8 cellular contexts compared by ENCODE assay signal in genomic region chr2:23940262-23940975, GRCh38.
DNase-seq lines count a peak whose midpoint lies in the region; ATAC-seq and TF ChIP-seq lines count a peak whose summit lies in the region.

A gene with protein sequence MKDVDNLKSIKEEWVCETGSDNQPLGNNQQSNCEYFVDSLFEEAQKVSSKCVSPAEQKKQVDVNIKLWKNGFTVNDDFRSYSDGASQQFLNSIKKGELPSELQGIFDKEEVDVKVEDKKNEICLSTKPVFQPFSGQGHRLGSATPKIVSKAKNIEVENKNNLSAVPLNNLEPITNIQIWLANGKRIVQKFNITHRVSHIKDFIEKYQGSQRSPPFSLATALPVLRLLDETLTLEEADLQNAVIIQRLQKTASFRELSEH (plus strand): TSS chr2:23940463. CDS start chr2:23958315, 17,852 bp downstream.

- peak within 1 kb of the TSS; percentile 81 for H3K27ac ChIP-seq in layer of hippocampus (ENCODE audit: low read depth, low read length)

- no peaks in the 10 kb centered on the region for H3K27me3 ChIP-seq in layer of hippocampus (ENCODE audit: control insufficient read depth, insufficient read depth, low read length)

- H3K4me3 ChIP-seq in choroid plexus epithelial cell (ENCODE audit: low read depth, low read length), result peak within 1 kb of the TSS; percentile 82

- peak; percentile 40 for DNase-seq in AG09319 (ENCODE audit: extremely low read depth, low read depth)
- peak; percentile 95 for DNase-seq in NCI-H345 (lab: John Stamatoyannopoulos, UW)
- peak; percentile 62 for DNase-seq in activated CD4-positive, alpha-beta T cell treated with anti-CD3 and anti-CD28 coated beads for 1 hour
- peak; percentile 81 for DNase-seq in choroid plexus epithelial cell (ENCODE audit: low read depth)
- peak; percentile 42 to 56 (median 50) for DNase-seq in stimulated activated CD4-positive, alpha-beta T cell treated with anti-CD3 and anti-CD28 coated beads, Interleukin-1b, Interleukin-23, amount 100 ng/mL, for 24 hours (ENCODE audit: low read depth in 4 of 4, low spot score in 1 of 4)

- TF ChIP-seq CTCF in AG09319 (IDR thresholded peaks at IDR 0.05; ENCODE audit: low read depth, low read length), result no peak
- TF ChIP-seq CTCF in choroid plexus epithelial cell (conservative IDR thresholded peaks at IDR 0.05; ENCODE audit: low read depth, low read length), result no peak

- ATAC-seq in GM18873 (IDR thresholded peaks at IDR 0.05; ENCODE audit: low FRiP score, unreplicated experiment) (peak; percentile 52), HG03103 (IDR thresholded peaks at IDR 0.05; ENCODE audit: low read depth, unreplicated experiment) (peak; percentile 62)

Comparison
In these comparisons a context has a peak if more than half of its experiments do, and no peak if none do; other contexts are left out.
1. Peak in every context shown above with its lines: DNase-seq, ATAC-seq, H3K4me3 ChIP-seq and H3K27ac ChIP-seq.
2. DNase-seq: peak in every context shown above with its lines; median percentile 95 in NCI-H345; 81 in choroid plexus epithelial cell; 62 in activated CD4-positive, alpha-beta T cell treated with anti-CD3 and anti-CD28 coated beads for 1 hour; 50 in stimulated activated CD4-positive, alpha-beta T cell treated with anti-CD3 and anti-CD28 coated beads, Interleukin-1b, Interleukin-23, amount 100 ng/mL, for 24 hours; 40 in AG09319.